ENCODE assay signal across 26 cellular contexts in genomic region chr17:38942641-38943040, GRCh38. TPM values are rescaled to one million over a fixed set of nuclear protein-coding genes. Genes with fewer than 3 reads are reported as not detected.
DNase-seq lines count a peak whose midpoint lies in the region; ATAC-seq and TF ChIP-seq lines count a peak whose summit lies in the region.
"Had no signal": no experiment of that assay in that cellular context is flagged by ENCODE, and none has a peak within 500 bp of the region (broad histone marks: within the 10 kb centered on the region; RNA-seq: fewer than 3 reads in every experiment).

No MANE protein-coding gene starts in this region.

- POLR2A ChIA-PET in HCT116 (lab: Charles Lee), result no interaction called here

- TF ChIP-seq CTCF in DOHH2 (IDR thresholded peaks at IDR 0.05; ENCODE audit: low read depth, low read length, poor library complexity, severe bottlenecking) (no peak), HCT116 (IDR thresholded peaks at IDR 0.05 in 2 of 3, conservative IDR thresholded peaks at IDR 0.05 in 1 of 3; ENCODE audit: borderline replicate concordance in 1 of 3, insufficient read depth in 1 of 3, low read depth in 2 of 3, low read length in 2 of 3) (no peak), OCI-LY3 (IDR thresholded peaks at IDR 0.05; ENCODE audit: low read depth, low read length) (no peak), osteoblast (IDR thresholded peaks at IDR 0.05; ENCODE audit: extremely low read depth, low read depth, low read length) (no peak)

- H4K20me1 ChIP-seq in DOHH2 (ENCODE audit: control insufficient read depth, insufficient read depth, low read depth, low read length) (no peaks in the 10 kb centered on the region), HCT116 (ENCODE audit: insufficient read depth) (no peaks in the 10 kb centered on the region), OCI-LY3 (ENCODE audit: insufficient read depth, low read length) (no peaks in the 10 kb centered on the region), osteoblast (ENCODE audit: insufficient read depth, low read length) (no peaks in the 10 kb centered on the region)

- H3K9me2 ChIP-seq in DOHH2 (replicated peaks; ENCODE audit: control insufficient read depth, low read length) (no peaks in the 10 kb centered on the region), HCT116 (ENCODE audit: insufficient read depth) (no peaks in the 10 kb centered on the region)

- TF ChIP-seq RAD21 in HCT116 (IDR thresholded peaks at IDR 0.05; ENCODE audit: low read depth), result no peak

- no TSS peak for BruUV-seq in HCT116 (replicated peaks; lab: Mats Ljungman, UMichigan)

- no peaks in the 10 kb centered on the region for H3K36me3 ChIP-seq in DOHH2 (ENCODE audit: control insufficient read depth, low read length)
- H3K36me3 ChIP-seq in HCT116 (ENCODE audit: control insufficient read depth in 1 of 2, insufficient read depth in 2 of 2, low read length in 2 of 2), result no peaks in the 10 kb centered on the region
- no peaks in the 10 kb centered on the region for H3K36me3 ChIP-seq in OCI-LY3 (replicated peaks; ENCODE audit: low read depth, low read length)
- H3K36me3 ChIP-seq in osteoblast (ENCODE audit: insufficient read depth, low read length), result no peaks in the 10 kb centered on the region
- H3K36me3 ChIP-seq: adrenal gland, ovary, right lobe of liver had no signal

- H2AFZ ChIP-seq in HCT116 (ENCODE audit: low read depth, low read length, poor library complexity, severe bottlenecking) (peak overlapping the region; percentile 41), OCI-LY3 (ENCODE audit: low read depth, low read length) (peak overlapping the region; percentile 46; the same call in 1 of the 2 replicates), osteoblast (ENCODE audit: low read length) (peak overlapping the region; percentile 59)

- H3K27me3 ChIP-seq in DOHH2 (ENCODE audit: control insufficient read depth, low read length), result no peaks in the 10 kb centered on the region
- no peaks in the 10 kb centered on the region for H3K27me3 ChIP-seq in HCT116 (ENCODE audit: insufficient read depth, low read length)
- H3K27me3 ChIP-seq in OCI-LY3 (ENCODE audit: low read depth, low read length), result no peaks in the 10 kb centered on the region
- H3K27me3 ChIP-seq in osteoblast (ENCODE audit: insufficient read depth, low read length), result no peaks in the 10 kb centered on the region
- H3K27me3 ChIP-seq: adrenal gland, foreskin keratinocyte, ovary, right lobe of liver had no signal

- ATAC-seq in HCT116, result no peak
- ATAC-seq: foreskin keratinocyte, right lobe of liver had no signal

- H3K4me2 ChIP-seq in DOHH2 (ENCODE audit: low read length) (peak overlapping the region; percentile 63), HCT116 (ENCODE audit: low read length) (no peak overlapping the region), OCI-LY3 (ENCODE audit: low read length) (peak overlapping the region; percentile 47), osteoblast (ENCODE audit: insufficient read depth, low read length) (peak overlapping the region; percentile 43)

- no peak for TF ChIP-seq POLR2A in HCT116 (IDR thresholded peaks at IDR 0.05; ENCODE audit: borderline replicate concordance, extremely low read depth, insufficient read depth, insufficient read length)

- DNase-seq in HCT116 (ENCODE audit: low read depth, low spot score) (no peak), osteoblast (ENCODE audit: insufficient read length, low spot score, missing footprints) (no peak), caudate nucleus (lab: John Stamatoyannopoulos, UW) (no peak), NCI-H526 (lab: John Stamatoyannopoulos, UW) (no peak), medulla oblongata (ENCODE audit: extremely low spot score) (no peak)
- DNase-seq: activated CD4-positive, alpha-beta T cell treated with anti-CD3 and anti-CD28 coated beads, Interleukin-2, amount 50 U/mL, for 1 hour; activated CD8-positive, alpha-beta memory T cell treated with anti-CD3 and anti-CD28 coated beads, Interleukin-2, amount 50 U/mL, for 4 hours; activated gamma-delta T cell; adrenal gland; COR-L47; foreskin keratinocyte; GDM1; kidney; NCI-H187; ovary; right lobe of liver; SHP77; stimulated activated naive B cell treated with anti-CD40 and anti-IgM and Interleukin-4, amounts not matched to agents 10 μg/mL and 1 μg/mL and 100 μg/mL, for 72 hours had no signal

- RAD21 ChIA-PET in HCT116 (lab: Charles Lee; ENCODE audit: low non-redundant PET in 1 of 2, low total read pairs in 2 of 2, uncharacterized antibody in 2 of 2, unreplicated experiment in 2 of 2), result no interaction called here

- H3K27ac ChIP-seq in DOHH2 (ENCODE audit: low read depth, low read length), result peak overlapping the region; percentile 44
- no peak overlapping the region for H3K27ac ChIP-seq in HCT116 (ENCODE audit: low read depth, low read length)
- H3K27ac ChIP-seq in OCI-LY3 (ENCODE audit: low read length), result no peak overlapping the region
- H3K27ac ChIP-seq in osteoblast (ENCODE audit: low read depth, low read length), result no peak overlapping the region
- H3K27ac ChIP-seq in caudate nucleus (ENCODE audit: low read depth, low read length), result no peak overlapping the region
- H3K27ac ChIP-seq: adrenal gland, foreskin keratinocyte, ovary, right lobe of liver had no signal

- H3K9ac ChIP-seq in HCT116 (ENCODE audit: low read length), result no peak overlapping the region
- H3K9ac ChIP-seq in OCI-LY3 (ENCODE audit: low read length), result no peak overlapping the region

- H3K4me1 ChIP-seq in DOHH2 (ENCODE audit: control insufficient read depth, low read length) (peaks cover 21% of the 10 kb centered on the region), HCT116 (ENCODE audit: control insufficient read depth in 1 of 2, insufficient read depth in 2 of 2, low read length in 2 of 2) (no peaks in the 10 kb centered on the region), OCI-LY3 (ENCODE audit: low read length) (peaks cover 7% of the 10 kb centered on the region; the same call in 1 of the 2 replicates), osteoblast (ENCODE audit: insufficient read depth, low read length) (no peaks in the 10 kb centered on the region)
- H3K4me1 ChIP-seq: adrenal gland, foreskin keratinocyte, right lobe of liver had no signal

- H3K79me2 ChIP-seq in DOHH2 (ENCODE audit: control insufficient read depth, low read length), result no peaks in the 10 kb centered on the region
- no peaks in the 10 kb centered on the region for H3K79me2 ChIP-seq in HCT116 (ENCODE audit: insufficient read depth, low read length)
- no peaks in the 10 kb centered on the region for H3K79me2 ChIP-seq in OCI-LY3 (ENCODE audit: low read length)
- no peaks in the 10 kb centered on the region for H3K79me2 ChIP-seq in osteoblast (ENCODE audit: insufficient read depth, low read length)

- peaks cover 9% of the 10 kb centered on the region; the same call in 1 of the 2 replicates for H3F3A ChIP-seq in DOHH2 (ENCODE audit: control insufficient read depth, insufficient read depth)

- H3K4me3 ChIP-seq in DOHH2 (ENCODE audit: low read length), result peak overlapping the region; percentile 30
- no peak overlapping the region for H3K4me3 ChIP-seq in HCT116 (replicated peaks in 1 of 2; ENCODE audit: low read depth in 1 of 2, low read length in 2 of 2)
- 0 out of 2 replicates have a peak overlapping the region, but pooled peaks have one; percentile 13 for H3K4me3 ChIP-seq in OCI-LY3 (ENCODE audit: low read length)
- H3K4me3 ChIP-seq in osteoblast (ENCODE audit: insufficient read depth, low read length), result no peak overlapping the region
- H3K4me3 ChIP-seq: adrenal gland, lung, ovary, right lobe of liver had no signal

- intact Hi-C loops in HCT116 (cut with micrococcal nuclease), result no loop called here

- H3K9me3 ChIP-seq in DOHH2 (ENCODE audit: control insufficient read depth, insufficient read depth, low read length), result no peaks in the 10 kb centered on the region
- no peaks in the 10 kb centered on the region for H3K9me3 ChIP-seq in HCT116 (ENCODE audit: control insufficient read depth in 1 of 2, insufficient read depth in 1 of 2, low read depth in 1 of 2, low read length in 2 of 2)
- H3K9me3 ChIP-seq in OCI-LY3 (ENCODE audit: insufficient read depth, low read length), result no peaks in the 10 kb centered on the region
- H3K9me3 ChIP-seq in osteoblast (ENCODE audit: low read depth, low read length), result no peaks in the 10 kb centered on the region
- H3K9me3 ChIP-seq: adrenal gland, ovary, right lobe of liver had no signal

- CTCF ChIA-PET in HCT116 (lab: Charles Lee), result no interaction called here

TF ChIP-seq in HCT116, 20 proteins besides CTCF, POLR2A, EP300 and RAD21 (continues in another document):
- no peak for TF ChIP-seq TCF7L2 (IDR thresholded peaks at IDR 0.05; ENCODE audit: borderline replicate concordance, extremely low read depth, insufficient read depth, insufficient read length)
- no peak for TF ChIP-seq SRF (IDR thresholded peaks at IDR 0.05; ENCODE audit: low read depth)
- TF ChIP-seq SIN3A (IDR thresholded peaks at IDR 0.05; ENCODE audit: low read depth), result no peak
- no peak for TF ChIP-seq ZFX (IDR thresholded peaks at IDR 0.05)
- TF ChIP-seq REST (IDR thresholded peaks at IDR 0.05; ENCODE audit: low read depth), result no peak
- no peak for TF ChIP-seq SP1 (IDR thresholded peaks at IDR 0.05; ENCODE audit: low read depth)
- TF ChIP-seq POLR2AphosphoS5 (IDR thresholded peaks at IDR 0.05; ENCODE audit: low read depth, low read length), result no peak
- no peak for TF ChIP-seq EGR1 (IDR thresholded peaks at IDR 0.05; ENCODE audit: low read depth)
- TF ChIP-seq CEBPB (IDR thresholded peaks at IDR 0.05; ENCODE audit: low read depth), result no peak

RNA-seq across cellular contexts. Expression of gene FBXO47, which starts 24.6 kb away (rescaled TPM):
- total RNA-seq in HCT116 (2021; ENCODE audit: unreplicated experiment) (not detected), osteoblast (not detected in 2 replicates)
- not detected in 2 replicates for polyA plus RNA-seq in HCT116 (2012)
- total RNA-seq: adrenal gland; foreskin keratinocyte; H1; kidney; lung; myocyte; NCI-H460; ovary; right lobe of liver; T-helper 1 cell treated with Interleukin-12 subunit alpha and Interleukin-12 subunit beta and Interleukin-4 antibody, amounts not matched to agents 30 ng/mL and 1 ng/mL, for 36 hours had no signal
- polyA plus RNA-seq: adrenal gland, foreskin keratinocyte, H1, lung, ovary, thymus had no signal

Comparison
In these comparisons a context has a peak if more than half of its experiments do, and no peak if none do; other contexts are left out.
1. H3K4me3 ChIP-seq: peak in DOHH2 (single experiment) and OCI-LY3 (single experiment); none in HCT116 (0 of 2) and osteoblast (single experiment).
2. Peak in every context shown above with its lines, with median percentiles within 50 percentile points of each other: H2AFZ ChIP-seq.